In genomic region chr1:59058681-59059441, GRCh38 we compare ENCODE assay signal across 1 cellular context.
TF ChIP-seq lines count a peak whose summit lies in the region.

No MANE protein-coding gene starts in this region.

TF ChIP-seq in IMR-90, 13 proteins besides CTCF, POLR2A, EP300 and RAD21 (continued from another document):
- TF ChIP-seq RCOR1 (IDR thresholded peaks at IDR 0.05; ENCODE audit: insufficient replicate concordance, low read length) (no peak), CHD1 (IDR thresholded peaks at IDR 0.05; ENCODE audit: low read depth, low read length) (no peak), MAZ (IDR thresholded peaks at IDR 0.05; ENCODE audit: borderline replicate concordance, low read depth, low read length) (no peak), RFX5 (IDR thresholded peaks at IDR 0.05; ENCODE audit: low read depth, low read length) (no peak), CEBPB (IDR thresholded peaks at IDR 0.05; ENCODE audit: low read depth, low read length) (no peak), BHLHE40 (IDR thresholded peaks at IDR 0.05; ENCODE audit: low read depth, low read length) (no peak)
TF ChIP-seq in IMR-90: peak in this region for 0.
